8 cellular contexts compared by ENCODE assay signal in genomic region chr13:32426191-32426980, GRCh38. TPM values are rescaled to one million over a fixed set of nuclear protein-coding genes. Genes with fewer than 3 reads are reported as not detected.
A peak's percentile ranks its signal among the peaks of the same experiment; 100 is the strongest.
DNase-seq lines count a peak whose midpoint lies in the region; ATAC-seq and TF ChIP-seq lines count a peak whose summit lies in the region.

No MANE protein-coding gene starts in this region.

- H3K36me3 ChIP-seq in H7 (replicated peaks; ENCODE audit: control insufficient read depth, insufficient read depth, low read length) (no peaks in the 10 kb centered on the region), prostate gland (no peaks in the 10 kb centered on the region)

- no peak for ATAC-seq in GM19023 (IDR thresholded peaks at IDR 0.05; ENCODE audit: unreplicated experiment)

- no peak for TF ChIP-seq CTCF in GM10248 (IDR thresholded peaks at IDR 0.05; ENCODE audit: control extremely low read depth, extremely low read depth, low read depth, missing control alignments)
- no peak for TF ChIP-seq CTCF in prostate gland (IDR thresholded peaks at IDR 0.05)

- POLR2A ChIA-PET in GM10248 (lab: Yijun Ruan, JAX) = interaction anchor here (1.0 to 1.9 kb wide), 2 partner anchors 16 to 111 kb away, joined by 3 to 9 read pairs; partner anchors contain the start of genes BRCA2 and ZAR1L

- WGBS in prostate gland = 55% methylated on average over 19 of the region's 19 CpGs

- H3K4me3 Mint-ChIP-seq in activated T-helper 1 cell treated with anti-CD3 and anti-CD28 coated beads, Interleukin-12 subunit alpha, Interleukin-12 subunit beta, Interleukin-2, Interleukin-4 antibody, amounts not matched to agents 30 ng/mL and 10 ng/mL and 1 ng/mL, durations not matched to agents 14 hours and 24 hours and 36 hours = peak overlapping the region; percentile 97

- peak overlapping the region; percentile 75 for H3K4me3 ChIP-seq in H7 (ENCODE audit: insufficient read depth, low read depth, low read length)
- peak overlapping the region; percentile 69 to 85 for H3K4me3 ChIP-seq in prostate gland

- CTCF ChIA-PET in GM10248 (lab: Yijun Ruan, JAX) = interaction anchor here (1.0 to 1.5 kb wide), 3 partner anchors 8 to 113 kb away, joined by 3 to 4 read pairs (median 3); no protein-coding TSS in a partner anchor

- peak overlapping the region; percentile 98 for H3K27ac Mint-ChIP-seq in activated T-helper 1 cell treated with anti-CD3 and anti-CD28 coated beads, Interleukin-12 subunit alpha, Interleukin-12 subunit beta, Interleukin-2, Interleukin-4 antibody, amounts not matched to agents 30 ng/mL and 10 ng/mL and 1 ng/mL, durations not matched to agents 14 hours and 24 hours and 36 hours

- no peaks in the 10 kb centered on the region for H3K4me1 ChIP-seq in prostate gland (replicated peaks)

- TF ChIP-seq POLR2A in prostate gland (IDR thresholded peaks at IDR 0.05) = no peak

- H3K9me3 ChIP-seq in prostate gland = no peaks in the 10 kb centered on the region

- DNase-seq in GM10248 (ENCODE audit: extremely low spot score) (peak; percentile 75), H7 (no peak), NAMALWA (ENCODE audit: low spot score) (peak; percentile 90), glomerular visceral epithelial cell (ENCODE audit: extremely low spot score) (peak; percentile 30), prostate gland (ENCODE audit: low spot score) (no peak), NCI-H2171 (lab: John Stamatoyannopoulos, UW) (no peak)
- peak; percentile 51 for DNase-seq in activated T-helper 1 cell treated with anti-CD3 and anti-CD28 coated beads, Interleukin-12 subunit alpha, Interleukin-12 subunit beta, Interleukin-2, Interleukin-4 antibody, amounts not matched to agents 30 ng/mL and 10 ng/mL and 1 ng/mL, durations not matched to agents 14 hours and 24 hours and 36 hours (ENCODE audit: low spot score)

- peak overlapping the region; percentile 89 to 92 for H3K27ac ChIP-seq in prostate gland

- no peaks in the 10 kb centered on the region for H3K27me3 Mint-ChIP-seq in activated T-helper 1 cell treated with anti-CD3 and anti-CD28 coated beads, Interleukin-12 subunit alpha, Interleukin-12 subunit beta, Interleukin-2, Interleukin-4 antibody, amounts not matched to agents 30 ng/mL and 10 ng/mL and 1 ng/mL, durations not matched to agents 14 hours and 24 hours and 36 hours (ENCODE audit: insufficient read depth)

- H3K9me3 Mint-ChIP-seq in activated T-helper 1 cell treated with anti-CD3 and anti-CD28 coated beads, Interleukin-12 subunit alpha, Interleukin-12 subunit beta, Interleukin-2, Interleukin-4 antibody, amounts not matched to agents 30 ng/mL and 10 ng/mL and 1 ng/mL, durations not matched to agents 14 hours and 24 hours and 36 hours = peaks cover 14% of the 10 kb centered on the region

- H3K4me1 Mint-ChIP-seq in activated T-helper 1 cell treated with anti-CD3 and anti-CD28 coated beads, Interleukin-12 subunit alpha, Interleukin-12 subunit beta, Interleukin-2, Interleukin-4 antibody, amounts not matched to agents 30 ng/mL and 10 ng/mL and 1 ng/mL, durations not matched to agents 14 hours and 24 hours and 36 hours (ENCODE audit: low read depth) = peaks cover 46% of the 10 kb centered on the region

- peaks cover 40% of the 10 kb centered on the region for H3K36me3 Mint-ChIP-seq in activated T-helper 1 cell treated with anti-CD3 and anti-CD28 coated beads, Interleukin-12 subunit alpha, Interleukin-12 subunit beta, Interleukin-2, Interleukin-4 antibody, amounts not matched to agents 30 ng/mL and 10 ng/mL and 1 ng/mL, durations not matched to agents 14 hours and 24 hours and 36 hours (ENCODE audit: low read depth)

- H3K27me3 ChIP-seq in H7 (ENCODE audit: control insufficient read depth, insufficient read depth, low read length) = peaks cover 19% of the 10 kb centered on the region
- H3K27me3 ChIP-seq in prostate gland (replicated peaks; ENCODE audit: insufficient read depth) = no peaks in the 10 kb centered on the region

- intact Hi-C loops in activated T-helper 1 cell treated with anti-CD3 and anti-CD28 coated beads, Interleukin-12 subunit alpha, Interleukin-12 subunit beta, Interleukin-2, Interleukin-4 antibody, amounts not matched to agents 30 ng/mL and 10 ng/mL and 1 ng/mL, durations not matched to agents 14 hours and 24 hours and 36 hours (cut with micrococcal nuclease) = loop anchor here (2.0 to 5.0 kb wide), 10 partner anchors 104 to 1731 kb away; partner anchors contain the start of genes FRY, HSPH1, PDS5B and RFC3
- intact Hi-C loops in prostate gland (cut with DNase I) = loop anchor here (2.0 kb wide), 1 partner anchor 112 kb away; the partner anchor contains the start of gene N4BP2L2

RNA-seq across cellular contexts. Expression of gene N4BP2L1, which starts 1.5 kb away (rescaled TPM):
- 2.1 and 2.4 TPM in 2 replicates for total RNA-seq in H7 (2014; rRNA removed; shearing (Covaris generic))
- total RNA-seq in activated T-helper 1 cell treated with anti-CD3 and anti-CD28 coated beads, Interleukin-12 subunit alpha, Interleukin-12 subunit beta, Interleukin-2, Interleukin-4 antibody, amounts not matched to agents 30 ng/mL and 10 ng/mL and 1 ng/mL, durations not matched to agents 14 hours and 24 hours and 36 hours = 17.7 and 20.0 TPM in 2 replicates
- 10 to 100 TPM; 20.9 to 22.7 TPM for total RNA-seq in prostate gland

Comparison
In these comparisons a context has a peak if more than half of its experiments do, and no peak if none do; other contexts are left out.
1. DNase-seq: peak in GM10248 (single experiment), NAMALWA (single experiment), activated T-helper 1 cell treated with anti-CD3 and anti-CD28 coated beads, Interleukin-12 subunit alpha, Interleukin-12 subunit beta, Interleukin-2, Interleukin-4 antibody, amounts not matched to agents 30 ng/mL and 10 ng/mL and 1 ng/mL, durations not matched to agents 14 hours and 24 hours and 36 hours (single experiment) and glomerular visceral epithelial cell (single experiment); none in H7 (single experiment), prostate gland (single experiment) and NCI-H2171 (single experiment).